Comparison of ENCODE assay signal across 26 cellular contexts in the genomic region with DNA sequence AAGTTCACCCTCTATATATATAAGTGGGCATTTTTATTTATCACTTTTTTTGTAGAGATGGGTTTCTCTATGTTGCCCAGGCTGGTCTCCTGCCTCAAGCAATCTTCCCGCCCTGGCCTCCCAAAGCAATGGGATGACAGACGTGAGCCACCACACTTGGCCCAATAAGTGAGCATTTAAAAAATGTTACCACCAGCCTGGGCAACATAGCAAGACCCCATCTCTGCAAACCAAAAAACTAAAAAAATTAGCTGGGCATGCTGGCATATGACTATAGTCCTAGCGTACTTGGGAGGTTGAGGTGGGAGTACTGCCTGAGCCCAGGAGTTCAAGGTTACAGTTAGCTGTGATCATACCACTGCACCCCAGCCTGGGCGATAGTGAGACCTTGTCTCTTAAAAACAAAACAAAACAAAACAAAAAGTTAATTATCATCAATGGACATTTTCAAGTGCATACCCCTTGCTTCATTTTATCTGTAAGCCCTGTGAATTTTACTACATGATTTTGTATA. TPM values are rescaled to one million over a fixed set of nuclear protein-coding genes. Genes with fewer than 3 reads are reported as not detected.
A peak's percentile ranks its signal among the peaks of the same experiment; 100 is the strongest.
DNase-seq lines count a peak whose midpoint lies in the region; ATAC-seq and TF ChIP-seq lines count a peak whose summit lies in the region.
"Had no signal": no experiment of that assay in that cellular context is flagged by ENCODE, and none has a peak within 500 bp of the region (broad histone marks: within the 10 kb centered on the region; RNA-seq: fewer than 3 reads in every experiment).

No MANE protein-coding gene starts in this region.

- H3K27ac Mint-ChIP-seq in activated naive CD8-positive, alpha-beta T cell treated with anti-CD3 and anti-CD28 coated beads, Interleukin-2, amount 50 U/mL, for 24 hours, result peak overlapping the region; percentile 41

- no peak overlapping the region for H3K4me3 ChIP-seq in left ventricle myocardium inferior
- no peak overlapping the region for H3K4me3 ChIP-seq in SK-N-MC
- no peak overlapping the region for H3K4me3 ChIP-seq in gastrocnemius medialis
- H3K4me3 ChIP-seq: A549; BLaER1 treated with 17β-estradiol and CSF1 and Interleukin-3, amounts not matched to agents 10 nM and 100 nM; MG63; PC-9; SJCRH30 had no signal

- H3K9me3 ChIP-seq in left ventricle myocardium inferior (replicated peaks), result no peaks in the 10 kb centered on the region
- H3K9me3 ChIP-seq in SK-N-MC (ENCODE audit: low read depth, low read length), result no peaks in the 10 kb centered on the region
- H3K9me3 ChIP-seq in gastrocnemius medialis, result no peaks in the 10 kb centered on the region
- H3K9me3 ChIP-seq: A549; BLaER1 treated with 17β-estradiol and CSF1 and Interleukin-3, amounts not matched to agents 10 nM and 100 nM; MG63; SJCRH30 had no signal

- no peaks in the 10 kb centered on the region for H3K36me3 ChIP-seq in left ventricle myocardium inferior
- peaks cover 4% of the 10 kb centered on the region; the same call in 1 of the 2 replicates for H3K36me3 ChIP-seq in SK-N-MC (ENCODE audit: insufficient read depth, low read length)
- H3K36me3 ChIP-seq in gastrocnemius medialis, result no peaks in the 10 kb centered on the region

- TF ChIP-seq CTCF in left ventricle myocardium inferior (IDR thresholded peaks at IDR 0.05; ENCODE audit: borderline replicate concordance) (no peak), gastrocnemius medialis (IDR thresholded peaks at IDR 0.05 in 4 of 5, conservative IDR thresholded peaks at IDR 0.05 in 1 of 5) (no peak)

- no peak for ATAC-seq in activated naive CD8-positive, alpha-beta T cell treated with anti-CD3 and anti-CD28 coated beads, Interleukin-2, amount 50 U/mL, for 24 hours
- ATAC-seq in gastrocnemius medialis, result no peak
- no peak for ATAC-seq in HG03025 (IDR thresholded peaks at IDR 0.05; ENCODE audit: low FRiP score, unreplicated experiment)
- ATAC-seq: A549, Right ventricle myocardium inferior had no signal

- H3K27ac ChIP-seq in left ventricle myocardium inferior (replicated peaks) (peak overlapping the region; percentile 31), SK-N-MC (peak overlapping the region; percentile 52; the same call in 1 of the 2 replicates), gastrocnemius medialis (peak overlapping the region; percentile 10 to 71 (median 56))
- H3K27ac ChIP-seq: A549; BLaER1 treated with 17β-estradiol and CSF1 and Interleukin-3, amounts not matched to agents 10 nM and 100 nM; PC-9; SJCRH30 had no signal

- H3K4me1 Mint-ChIP-seq in activated naive CD8-positive, alpha-beta T cell treated with anti-CD3 and anti-CD28 coated beads, Interleukin-2, amount 50 U/mL, for 24 hours, result peaks cover 90% of the 10 kb centered on the region

- peaks cover 21% of the 10 kb centered on the region for H3K36me3 Mint-ChIP-seq in activated naive CD8-positive, alpha-beta T cell treated with anti-CD3 and anti-CD28 coated beads, Interleukin-2, amount 50 U/mL, for 24 hours (ENCODE audit: low read depth)

- no peak overlapping the region for H3K9ac ChIP-seq in SK-N-MC (ENCODE audit: insufficient read length)
- H3K9ac ChIP-seq: BLaER1 treated with 17β-estradiol and CSF1 and Interleukin-3, amounts not matched to agents 10 nM and 100 nM had no signal

- DNase-seq in left ventricle myocardium inferior (no peak), cardiac septum (ENCODE audit: low spot score) (no peak), SK-N-MC (ENCODE audit: low read depth, low spot score) (no peak), gastrocnemius medialis (no peak), iPS-NIHi11 (ENCODE audit: low spot score) (no peak)
- no peak for DNase-seq in activated naive CD8-positive, alpha-beta T cell treated with anti-CD3 and anti-CD28 coated beads, Interleukin-2, amount 50 U/mL, for 24 hours
- DNase-seq: AML-193; CD4-positive, alpha-beta T cell; COR-L47; DMS 273 treated with DMSO at 0.1 percent for 48 hours; DMS79; GF-D8; KBM-7; MG63; NCI-H1105 treated with DMSO at 0.1 percent for 48 hours; NCI-H2029; NCI-H446 treated with DMSO at 0.1 percent for 48 hours; NCI-H526; NCI-H82; NK-92 treated with Interleukin-12 subunit alpha and Interleukin-12 subunit beta, amount 100 ng/mL, for 24 hours; PC-9; SJCRH30 had no signal

- H3K27me3 ChIP-seq in left ventricle myocardium inferior (ENCODE audit: low read depth) (no peaks in the 10 kb centered on the region), gastrocnemius medialis (no peaks in the 10 kb centered on the region)
- H3K27me3 ChIP-seq: BLaER1 treated with 17β-estradiol and CSF1 and Interleukin-3, amounts not matched to agents 10 nM and 100 nM; MG63; SJCRH30 had no signal

- in situ Hi-C loops in gastrocnemius medialis (cut with MboI; ENCODE audit: low sequenced_read_pairs in 4 of 4), result loop anchor here in 2 of 4 donors (10.0 kb wide), 2 partner anchors 433 to 633 kb away; no protein-coding TSS in a partner anchor

- H3K4me1 ChIP-seq in left ventricle myocardium inferior (peaks cover 76% of the 10 kb centered on the region), gastrocnemius medialis (peaks cover 50 to 60% of the 10 kb centered on the region in 2 donors)
- H3K4me1 ChIP-seq: SJCRH30 had no signal

- no peaks in the 10 kb centered on the region for H3K9me3 Mint-ChIP-seq in activated naive CD8-positive, alpha-beta T cell treated with anti-CD3 and anti-CD28 coated beads, Interleukin-2, amount 50 U/mL, for 24 hours
- H3K9me3 Mint-ChIP-seq: CD4-positive, alpha-beta T cell had no signal

- no peaks in the 10 kb centered on the region for H3K27me3 Mint-ChIP-seq in activated naive CD8-positive, alpha-beta T cell treated with anti-CD3 and anti-CD28 coated beads, Interleukin-2, amount 50 U/mL, for 24 hours
- H3K27me3 Mint-ChIP-seq: CD4-positive, alpha-beta T cell had no signal

- intact Hi-C loops in left ventricle myocardium inferior (cut with micrococcal nuclease) (loop anchor here (5.0 kb wide), 1 partner anchor 431 kb away; no protein-coding TSS in a partner anchor), cardiac septum (cut with DNase I) (loop anchor here (5.0 kb wide), 1 partner anchor 431 kb away; no protein-coding TSS in a partner anchor), gastrocnemius medialis (cut with DNase I; ENCODE audit: low total_unique reads) (loop anchor here (5.0 to 10.0 kb wide), 2 partner anchors 293 to 631 kb away; no protein-coding TSS in a partner anchor)

- no peak for TF ChIP-seq POLR2A in gastrocnemius medialis (IDR thresholded peaks at IDR 0.05)

- no peak overlapping the region for H3K4me3 Mint-ChIP-seq in activated naive CD8-positive, alpha-beta T cell treated with anti-CD3 and anti-CD28 coated beads, Interleukin-2, amount 50 U/mL, for 24 hours
- H3K4me3 Mint-ChIP-seq: CD4-positive, alpha-beta T cell had no signal

RNA-seq across cellular contexts. Expression of gene UBE2N, which starts 23.7 kb away (rescaled TPM):
- 86.3 TPM for total RNA-seq in left ventricle myocardium inferior
- 81.4 TPM for total RNA-seq in cardiac septum
- 10 to 100 TPM; 26.5 to 46.8 (median 30.5) TPM for total RNA-seq in gastrocnemius medialis

RNA-seq across cellular contexts. Expression of gene NUDT4, which starts 40.3 kb away (rescaled TPM):
- total RNA-seq in left ventricle myocardium inferior (283 TPM), cardiac septum (116 TPM), gastrocnemius medialis (100 to 1,000 TPM in 1 of 4 donors, 10 to 100 TPM in 3; 26.8 to 299 (median 51.1) TPM)

RNA-seq across cellular contexts. Expression of gene MRPL42, which starts 49.3 kb away (rescaled TPM):
- total RNA-seq in left ventricle myocardium inferior (47.0 TPM), cardiac septum (43.9 TPM), gastrocnemius medialis (10 to 100 TPM; 14.0 to 44.6 (median 34.8) TPM)
